ENCODE assay signal across 12 cellular contexts in the genomic region with DNA sequence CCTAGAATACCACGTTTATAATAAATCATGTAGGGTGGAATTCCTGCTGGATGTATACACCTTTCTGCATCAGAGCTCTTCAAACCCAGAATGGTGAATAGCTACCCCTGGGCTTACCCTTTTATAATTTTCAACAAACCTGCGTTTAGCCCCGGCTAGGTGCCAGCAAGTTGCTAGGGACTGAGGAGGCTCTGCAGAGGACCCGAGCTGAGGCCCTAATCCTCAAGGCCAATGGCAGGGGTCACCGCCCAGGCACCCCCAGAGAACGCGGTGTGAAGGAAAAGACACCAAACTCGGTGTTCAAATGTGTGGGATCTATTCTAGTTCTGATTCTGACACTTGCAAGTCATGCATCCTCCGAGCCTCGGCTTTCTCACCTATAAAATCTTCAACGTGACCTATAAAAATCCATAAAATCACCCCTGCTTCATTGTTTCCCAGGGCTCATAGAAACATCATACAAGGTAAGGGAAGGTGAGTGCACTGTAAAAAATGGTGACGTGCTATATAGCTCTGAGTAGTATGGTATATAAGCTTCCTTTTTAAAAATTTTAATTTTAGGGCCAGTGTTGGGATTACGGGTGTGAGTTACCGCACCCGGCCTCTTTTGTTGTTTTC. TPM values are rescaled to one million over a fixed set of nuclear protein-coding genes. Genes with fewer than 3 reads are reported as not detected.
A peak's percentile ranks its signal among the peaks of the same experiment; 100 is the strongest.
DNase-seq lines count a peak whose midpoint lies in the region; ATAC-seq and TF ChIP-seq lines count a peak whose summit lies in the region.
"Had no signal": no experiment of that assay in that cellular context is flagged by ENCODE, and none has a peak within 500 bp of the region (broad histone marks: within the 10 kb centered on the region; RNA-seq: fewer than 3 reads in every experiment).

No MANE protein-coding gene starts in this region.

- ATAC-seq in GM21619 (IDR thresholded peaks at IDR 0.05; ENCODE audit: unreplicated experiment), result no peak
- ATAC-seq: activated T-cell treated with anti-CD3 and anti-CD28 coated beads, Interleukin-2, amount 50 U/mL, for 72 hours; natural killer cell had no signal

- H3K9ac ChIP-seq in parathyroid adenoma, result no peak overlapping the region

- H3K79me2 ChIP-seq in parathyroid adenoma, result peaks cover 34% of the 10 kb centered on the region

- H3K27ac Mint-ChIP-seq in immature natural killer cell, result peak overlapping the region in 1 of 6 donors; percentile 62
- H3K27ac Mint-ChIP-seq: activated T-cell treated with anti-CD3 and anti-CD28 coated beads, Interleukin-2, amount 50 U/mL, for 72 hours; natural killer cell had no signal

- H3K4me1 ChIP-seq in parathyroid adenoma, result peaks cover 21% of the 10 kb centered on the region

- peak overlapping the region; percentile 11 for H2AFZ ChIP-seq in parathyroid adenoma

- peak overlapping the region; percentile 89 for H3K27ac ChIP-seq in RWPE1
- H3K27ac ChIP-seq in parathyroid adenoma, result no peak overlapping the region
- H3K27ac ChIP-seq: C4-2B had no signal

- H3K4me3 Mint-ChIP-seq in immature natural killer cell, result no peak overlapping the region
- H3K4me3 Mint-ChIP-seq: activated T-cell treated with anti-CD3 and anti-CD28 coated beads, Interleukin-2, amount 50 U/mL, for 72 hours; natural killer cell had no signal

- POLR2A ChIA-PET in RWPE1 (lab: Yijun Ruan, JAX; ENCODE audit: low non-redundant PET), result interaction anchor here (1.0 kb wide), 1 partner anchor 49 kb away, joined by 5 read pairs; no protein-coding TSS in a partner anchor

- no peaks in the 10 kb centered on the region for H3K9me3 Mint-ChIP-seq in immature natural killer cell
- H3K9me3 Mint-ChIP-seq: activated T-cell treated with anti-CD3 and anti-CD28 coated beads, Interleukin-2, amount 50 U/mL, for 72 hours; natural killer cell had no signal

- DNase-seq in AG10803 (ENCODE audit: low read depth) (no peak), RWPE1 (ENCODE audit: low spot score) (no peak), fibroblast of mammary gland (ENCODE audit: low read depth) (no peak), SHP77 treated with DMSO at 0.1 percent for 48 hours (lab: John Stamatoyannopoulos, UW) (no peak), immature natural killer cell (no peak)
- DNase-seq in activated CD8-positive, alpha-beta memory T cell treated with anti-CD3 and anti-CD28 coated beads, Interleukin-2, amount 50 U/mL, for 4 hours, result no peak
- DNase-seq: activated T-cell treated with anti-CD3 and anti-CD28 coated beads, Interleukin-2, amount 50 U/mL, for 72 hours; natural killer cell; NCI-H2171 had no signal

- CTCF ChIA-PET in RWPE1 (lab: Yijun Ruan, JAX), result interaction anchor here (0.6 to 1.6 kb wide), 4 partner anchors 15 to 64 kb away, joined by 3 to 12 read pairs (median 4); no protein-coding TSS in a partner anchor

- no peaks in the 10 kb centered on the region for H3K27me3 ChIP-seq in parathyroid adenoma (ENCODE audit: control insufficient read depth, insufficient read depth, low read length)

- H3K36me3 ChIP-seq in parathyroid adenoma (ENCODE audit: control insufficient read depth, insufficient read depth, low read length), result no peaks in the 10 kb centered on the region

- H3K4me3 ChIP-seq in AG10803 (ENCODE audit: low read length) (peak overlapping the region; percentile 48), fibroblast of mammary gland (ENCODE audit: control insufficient read depth, low read depth, low read length) (peak overlapping the region; percentile 55), parathyroid adenoma (ENCODE audit: low read depth, low read length) (no peak overlapping the region)

- no peaks in the 10 kb centered on the region for H3K9me3 ChIP-seq in parathyroid adenoma (ENCODE audit: control insufficient read depth, low read length)

- no peak overlapping the region for H3K4me2 ChIP-seq in parathyroid adenoma (ENCODE audit: low read length)

- TF ChIP-seq CTCF in AG10803 (conservative IDR thresholded peaks at IDR 0.05; ENCODE audit: low read length), result no peak
- no peak for TF ChIP-seq CTCF in RWPE1 (conservative IDR thresholded peaks at IDR 0.05; ENCODE audit: low read depth)
- no peak for TF ChIP-seq CTCF in fibroblast of mammary gland (conservative IDR thresholded peaks at IDR 0.05; ENCODE audit: control insufficient read depth, insufficient read depth, low read depth, low read length)
- TF ChIP-seq CTCF in parathyroid adenoma (IDR thresholded peaks at IDR 0.05), result no peak

- peaks cover 2 to 11% (median 6%) of the 10 kb centered on the region in 3 donors for H3K27me3 Mint-ChIP-seq in immature natural killer cell (ENCODE audit: low read depth in 3 of 3)

- H3K36me3 Mint-ChIP-seq in immature natural killer cell, result no peaks in the 10 kb centered on the region
- H3K36me3 Mint-ChIP-seq: natural killer cell had no signal

- H3K4me1 Mint-ChIP-seq in immature natural killer cell, result peaks cover 30% of the 10 kb centered on the region in 2 donors

RNA-seq across cellular contexts. Expression of gene ANXA11, which starts 2.5 kb away (rescaled TPM):
- polyA plus RNA-seq in immature natural killer cell, result 100 to 1,000 TPM; 136 to 270 (median 181) TPM
